26 cellular contexts compared by ENCODE assay signal in the genomic region with DNA sequence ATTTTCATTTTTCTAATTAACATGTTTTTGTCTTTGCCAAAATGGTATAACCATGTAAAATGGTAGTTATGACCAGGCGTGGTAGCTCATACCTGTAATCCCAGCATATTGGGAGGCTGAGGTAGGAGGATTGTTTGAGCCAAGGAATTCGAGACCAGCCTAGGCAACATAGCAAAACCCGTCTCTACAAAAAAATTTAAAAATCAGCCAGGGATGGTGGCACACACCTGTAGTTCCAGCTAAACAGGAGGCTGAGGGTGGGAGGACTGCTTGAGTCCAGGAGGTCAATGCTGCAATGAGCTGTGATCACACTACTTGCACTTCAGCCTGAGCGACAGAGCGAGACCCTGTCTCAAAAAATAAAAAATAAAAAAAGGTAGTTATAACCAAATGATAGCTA. TPM values are rescaled to one million over a fixed set of nuclear protein-coding genes. Genes with fewer than 3 reads are reported as not detected.
A peak's percentile ranks its signal among the peaks of the same experiment; 100 is the strongest.
DNase-seq lines count a peak whose midpoint lies in the region; ATAC-seq, FAIRE-seq and TF ChIP-seq lines count a peak whose summit lies in the region.
"Had no signal": no experiment of that assay in that cellular context is flagged by ENCODE, and none has a peak within 500 bp of the region (broad histone marks: within the 10 kb centered on the region; RNA-seq: fewer than 3 reads in every experiment).

No MANE protein-coding gene starts in this region.

- intact Hi-C loops in left ventricle myocardium inferior (cut with micrococcal nuclease): no loop called here
- intact Hi-C loops in Right ventricle myocardium inferior (cut with DNase I): no loop called here
- intact Hi-C loops in pancreas (cut with DNase I): no loop called here

- FAIRE-seq in pancreas (lab: Jason Lieb, UNC): no peak
- FAIRE-seq: GM12891 had no signal

- no peak for TF ChIP-seq CTCF in left ventricle myocardium inferior (IDR thresholded peaks at IDR 0.05; ENCODE audit: borderline replicate concordance)
- no peak for TF ChIP-seq CTCF in pancreas (IDR thresholded peaks at IDR 0.05)

- H3K36me3 Mint-ChIP-seq in activated CD4-positive, alpha-beta T cell treated with anti-CD3 and anti-CD28 coated beads, Interleukin-2, amount 10 ng/mL, durations not matched to agents 7 days and 5 days (ENCODE audit: low read depth): peaks cover 23% of the 10 kb centered on the region
- H3K36me3 Mint-ChIP-seq in naive thymus-derived CD8-positive, alpha-beta T cell: peaks cover 0 to 3% (median 3%) of the 10 kb centered on the region in 3 donors

- no peak overlapping the region for H3K4me3 Mint-ChIP-seq in activated CD4-positive, alpha-beta T cell treated with anti-CD3 and anti-CD28 coated beads, Interleukin-2, amount 10 ng/mL, durations not matched to agents 7 days and 5 days
- no peak overlapping the region for H3K4me3 Mint-ChIP-seq in naive thymus-derived CD8-positive, alpha-beta T cell

- H3K27me3 ChIP-seq in left ventricle myocardium inferior (ENCODE audit: low read depth) (no peaks in the 10 kb centered on the region), subcutaneous abdominal adipose tissue (ENCODE audit: control insufficient read depth in 5 of 5, insufficient read depth in 4 of 5, low read length in 5 of 5) (no peaks in the 10 kb centered on the region), pancreas (no peaks in the 10 kb centered on the region)
- H3K27me3 ChIP-seq: BLaER1 treated with 17β-estradiol and CSF1 and Interleukin-3, amounts not matched to agents 10 nM and 100 nM had no signal

- ATAC-seq in Right ventricle myocardium inferior (no peak), pancreas (no peak)
- ATAC-seq in naive thymus-derived CD8-positive, alpha-beta T cell: no peak

- no peaks in the 10 kb centered on the region for H3K36me3 ChIP-seq in left ventricle myocardium inferior
- no peaks in the 10 kb centered on the region for H3K36me3 ChIP-seq in subcutaneous abdominal adipose tissue (ENCODE audit: control insufficient read depth in 5 of 5, insufficient read depth in 5 of 5, low read length in 5 of 5)
- no peaks in the 10 kb centered on the region for H3K36me3 ChIP-seq in pancreas

- peak overlapping the region; percentile 82 for H3K27ac ChIP-seq in left ventricle myocardium inferior (replicated peaks)
- peak overlapping the region; percentile 76 for H3K27ac ChIP-seq in subcutaneous abdominal adipose tissue (ENCODE audit: low read depth, low read length)
- no peak overlapping the region for H3K27ac ChIP-seq in pancreas
- H3K27ac ChIP-seq: 22Rv1; BLaER1 treated with 17β-estradiol and CSF1 and Interleukin-3, amounts not matched to agents 10 nM and 100 nM; PC-9 had no signal

- POLR2A ChIA-PET in activated CD4-positive, alpha-beta T cell treated with anti-CD3 and anti-CD28 coated beads, Interleukin-2, amount 10 ng/mL, durations not matched to agents 7 days and 5 days (lab: Charles Lee): no interaction called here
- POLR2A ChIA-PET in naive thymus-derived CD8-positive, alpha-beta T cell (lab: Charles Lee): interaction anchor here (0.6 to 0.7 kb wide), 4 partner anchors 15 to 487 kb away, joined by 3 to 4 read pairs (median 3); no protein-coding TSS in a partner anchor

- H3K9ac ChIP-seq in subcutaneous abdominal adipose tissue (ENCODE audit: low read length in 5 of 5): no peak overlapping the region
- H3K9ac ChIP-seq: BLaER1 treated with 17β-estradiol and CSF1 and Interleukin-3, amounts not matched to agents 10 nM and 100 nM had no signal

- peaks cover 100% of the 10 kb centered on the region for H3K4me1 ChIP-seq in left ventricle myocardium inferior
- peaks cover 2 to 70% (median 61%) of the 10 kb centered on the region in 5 donors for H3K4me1 ChIP-seq in subcutaneous abdominal adipose tissue (ENCODE audit: control insufficient read depth in 5 of 5, insufficient read depth in 5 of 5, low read length in 5 of 5)
- H3K4me1 ChIP-seq in pancreas: peaks cover 9 to 37% (median 26%) of the 10 kb centered on the region in 3 donors

- no peak for DNase-seq in activated CD4-positive, alpha-beta T cell treated with anti-CD3 and anti-CD28 coated beads, Interleukin-2, amount 10 ng/mL, durations not matched to agents 7 days and 5 days
- DNase-seq in activated CD4-positive, alpha-beta T cell treated with anti-CD3 and anti-CD28 coated beads, Interleukin-2, amount 50 U/mL, for 48 hours: no peak
- DNase-seq in left ventricle myocardium inferior: no peak
- DNase-seq in Right ventricle myocardium inferior (ENCODE audit: missing footprints): no peak
- DNase-seq in naive thymus-derived CD8-positive, alpha-beta T cell: no peak
- no peak for DNase-seq in pancreas
- no peak for DNase-seq in NCI-H1092 treated with DMSO at 0.1 percent for 48 hours (lab: John Stamatoyannopoulos, UW)
- DNase-seq: ACHN; Calu3; CD8-positive, alpha-beta memory T cell; DMS153; GOT3; KG1; NCI-H1105; NCI-H146; NCI-H2029; NCI-H226; NCI-H510A treated with DMSO at 0.1 percent for 48 hours; NCI-H748 treated with DMSO at 0.1 percent for 48 hours; PC-9; RPMI8226; SHP77 treated with DMSO at 0.1 percent for 48 hours had no signal

- CTCF ChIA-PET in activated CD4-positive, alpha-beta T cell treated with anti-CD3 and anti-CD28 coated beads, Interleukin-2, amount 10 ng/mL, durations not matched to agents 7 days and 5 days (lab: Charles Lee): interaction anchor here (0.9 to 3.8 kb wide), 7 partner anchors 7 to 110 kb away, joined by 3 to 15 read pairs (median 6); partner anchors contain the start of genes ARPC3, FAM216A and GPN3

- H3K9me3 ChIP-seq in left ventricle myocardium inferior (replicated peaks) (no peaks in the 10 kb centered on the region), subcutaneous abdominal adipose tissue (ENCODE audit: control insufficient read depth in 5 of 5, low read length in 5 of 5) (no peaks in the 10 kb centered on the region), pancreas (no peaks in the 10 kb centered on the region)

- no peak overlapping the region for H3K4me3 ChIP-seq in left ventricle myocardium inferior
- H3K4me3 ChIP-seq in subcutaneous abdominal adipose tissue (ENCODE audit: low read depth in 1 of 5, low read length in 5 of 5): no peak overlapping the region
- no peak overlapping the region for H3K4me3 ChIP-seq in pancreas
- H3K4me3 ChIP-seq: BLaER1 treated with 17β-estradiol and CSF1 and Interleukin-3, amounts not matched to agents 10 nM and 100 nM; PC-9 had no signal

- WGBS in pancreas, 2 donors: 97 to 98% methylated on average over 5 of the region's 5 CpGs

- peaks cover 56% of the 10 kb centered on the region for H3K4me1 Mint-ChIP-seq in activated CD4-positive, alpha-beta T cell treated with anti-CD3 and anti-CD28 coated beads, Interleukin-2, amount 10 ng/mL, durations not matched to agents 7 days and 5 days
- peaks cover 30 to 93% (median 81%) of the 10 kb centered on the region in 4 donors for H3K4me1 Mint-ChIP-seq in naive thymus-derived CD8-positive, alpha-beta T cell

- no peaks in the 10 kb centered on the region for H3K27me3 Mint-ChIP-seq in activated CD4-positive, alpha-beta T cell treated with anti-CD3 and anti-CD28 coated beads, Interleukin-2, amount 10 ng/mL, durations not matched to agents 7 days and 5 days
- no peaks in the 10 kb centered on the region for H3K27me3 Mint-ChIP-seq in naive thymus-derived CD8-positive, alpha-beta T cell
- H3K27me3 Mint-ChIP-seq: CD8-positive, alpha-beta memory T cell had no signal

- H3K9me3 Mint-ChIP-seq in activated CD4-positive, alpha-beta T cell treated with anti-CD3 and anti-CD28 coated beads, Interleukin-2, amount 10 ng/mL, durations not matched to agents 7 days and 5 days: peaks cover 9% of the 10 kb centered on the region
- H3K9me3 Mint-ChIP-seq in naive thymus-derived CD8-positive, alpha-beta T cell: no peaks in the 10 kb centered on the region
- H3K9me3 Mint-ChIP-seq: CD8-positive, alpha-beta memory T cell had no signal

- H3K27ac Mint-ChIP-seq in activated CD4-positive, alpha-beta T cell treated with anti-CD3 and anti-CD28 coated beads, Interleukin-2, amount 10 ng/mL, durations not matched to agents 7 days and 5 days: peak overlapping the region; percentile 46
- H3K27ac Mint-ChIP-seq in naive thymus-derived CD8-positive, alpha-beta T cell: peak overlapping the region in 6 of 10 donors; percentile 58 to 91 (median 88)

RNA-seq across cellular contexts. Expression of gene PPTC7, which starts 23.1 kb away (rescaled TPM):
- 10 to 100 TPM; 25.7 to 29.2 TPM for total RNA-seq in activated CD4-positive, alpha-beta T cell treated with anti-CD3 and anti-CD28 coated beads, Interleukin-2, amount 10 ng/mL, durations not matched to agents 7 days and 5 days
- total RNA-seq in left ventricle myocardium inferior: 103 TPM
- total RNA-seq in Right ventricle myocardium inferior: 99.2 TPM
- total RNA-seq in naive thymus-derived CD8-positive, alpha-beta T cell: 10 to 100 TPM; 34.4 to 34.8 TPM
- polyA plus RNA-seq in naive thymus-derived CD8-positive, alpha-beta T cell: 10 to 100 TPM in 1 of 3 donors, 1 to 10 TPM in 2; 7.6 to 10.2 (median 9.6) TPM
- 1 to 10 TPM; 4.6 to 9.0 (median 6.2) TPM for total RNA-seq in pancreas
- 1 to 10 TPM; 2.2 to 5.8 TPM for polyA plus RNA-seq in pancreas

RNA-seq across cellular contexts. Expression of gene TCTN1, which starts 53.9 kb away (rescaled TPM):
- total RNA-seq in activated CD4-positive, alpha-beta T cell treated with anti-CD3 and anti-CD28 coated beads, Interleukin-2, amount 10 ng/mL, durations not matched to agents 7 days and 5 days: 1 to 10 TPM; 4.3 to 5.2 TPM
- total RNA-seq in left ventricle myocardium inferior: 21.6 TPM
- total RNA-seq in Right ventricle myocardium inferior: 26.9 TPM
- 10 to 100 TPM; 13.4 to 16.2 TPM for total RNA-seq in naive thymus-derived CD8-positive, alpha-beta T cell
- 10 to 100 TPM in 2 of 3 donors, 1 to 10 TPM in 1; 8.7 to 16.4 (median 13.6) TPM for polyA plus RNA-seq in naive thymus-derived CD8-positive, alpha-beta T cell
- total RNA-seq in pancreas: 10 to 100 TPM; 14.7 to 25.3 (median 17.6) TPM
- polyA plus RNA-seq in pancreas: 10 to 100 TPM; 31.0 to 54.5 TPM

RNA-seq across cellular contexts. Expression of gene RAD9B, which starts 57.9 kb away (rescaled TPM):
- under 1 TPM; 0.87 to 0.99 TPM for total RNA-seq in activated CD4-positive, alpha-beta T cell treated with anti-CD3 and anti-CD28 coated beads, Interleukin-2, amount 10 ng/mL, durations not matched to agents 7 days and 5 days
- total RNA-seq in left ventricle myocardium inferior: 0.63 TPM
- total RNA-seq in Right ventricle myocardium inferior: 1.1 TPM
- 1 to 10 TPM; 2.7 to 3.8 TPM for total RNA-seq in naive thymus-derived CD8-positive, alpha-beta T cell
- 1 to 10 TPM in 2 of 3 donors, under 1 TPM in 1; 0.89 to 1.3 (median 1.0) TPM for polyA plus RNA-seq in naive thymus-derived CD8-positive, alpha-beta T cell
- under 1 TPM; 0.16 to 0.28 (median 0.22) TPM for total RNA-seq in pancreas
- under 1 TPM in 1 of 2 donors, not detected in 1; 0.26 TPM for polyA plus RNA-seq in pancreas

RNA-seq across cellular contexts. Expression of gene VPS29, which starts 58.1 kb away (rescaled TPM):
- total RNA-seq in activated CD4-positive, alpha-beta T cell treated with anti-CD3 and anti-CD28 coated beads, Interleukin-2, amount 10 ng/mL, durations not matched to agents 7 days and 5 days: 100 to 1,000 TPM; 132 to 145 TPM
- total RNA-seq in left ventricle myocardium inferior (91.1 TPM), Right ventricle myocardium inferior (106 TPM), pancreas (10 to 100 TPM; 29.1 to 49.3 (median 36.5) TPM)
- 100 to 1,000 TPM; 126 to 130 TPM for total RNA-seq in naive thymus-derived CD8-positive, alpha-beta T cell
- polyA plus RNA-seq in naive thymus-derived CD8-positive, alpha-beta T cell: 100 to 1,000 TPM; 128 to 167 (median 167) TPM
- polyA plus RNA-seq in pancreas: 100 to 1,000 TPM in 1 of 2 donors, 10 to 100 TPM in 1; 66.8 to 120 TPM

Comparison
In these comparisons a context has a peak if more than half of its experiments do, and no peak if none do; other contexts are left out.
1. H3K27ac ChIP-seq: peak in left ventricle myocardium inferior (single experiment) and subcutaneous abdominal adipose tissue (single experiment); none in pancreas (0 of 4).